Comparison of ENCODE assay signal across 8 cellular contexts in the genomic region with DNA sequence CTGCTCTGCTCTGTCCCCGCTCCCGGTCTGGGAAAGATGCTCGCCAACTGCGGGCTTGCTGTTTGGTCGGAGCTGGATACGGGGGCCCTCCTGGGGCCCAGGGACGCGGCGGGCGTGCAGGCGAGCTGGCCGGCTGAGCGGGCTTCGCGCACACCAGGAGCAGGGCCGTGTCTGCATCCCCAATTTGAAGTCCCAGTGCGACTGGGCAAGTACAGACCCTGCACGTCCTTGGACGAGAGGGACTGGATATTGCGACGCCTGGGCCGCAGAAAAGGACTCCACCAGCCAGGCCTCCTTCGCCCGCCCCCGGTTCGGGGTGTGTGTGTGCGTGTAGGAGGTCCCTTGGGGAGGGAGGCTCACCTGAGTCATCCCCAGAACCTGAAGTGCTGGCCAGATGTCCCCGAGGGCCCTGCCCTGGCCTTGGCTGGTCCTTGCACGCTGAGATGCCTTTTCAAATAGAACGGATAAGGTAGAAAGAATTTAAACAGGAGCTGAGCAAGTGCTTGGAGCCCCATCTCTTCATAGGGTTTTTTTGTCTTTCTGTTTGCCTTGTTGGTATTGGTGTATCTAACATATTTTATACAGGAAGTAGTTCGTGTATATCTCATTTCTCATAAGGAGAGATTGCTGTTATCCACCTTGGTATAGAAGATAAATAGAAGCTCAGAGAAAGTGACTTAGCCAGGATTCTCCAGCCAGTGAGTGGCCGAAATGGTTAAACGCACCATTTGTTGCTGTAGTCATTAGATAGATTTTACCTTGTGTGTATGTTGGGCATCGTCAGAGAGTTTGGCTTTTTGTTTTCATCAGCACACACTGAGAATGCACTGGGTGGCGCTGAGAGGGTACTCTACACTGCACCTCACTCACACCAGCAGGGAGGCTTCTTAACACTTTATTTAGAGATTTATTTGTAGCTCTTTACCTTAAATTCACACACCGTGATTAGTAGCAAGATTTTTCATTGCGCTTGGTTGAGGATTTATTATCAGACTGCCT. TPM values are rescaled to one million over a fixed set of nuclear protein-coding genes. Genes with fewer than 3 reads are reported as not detected.
DNase-seq lines count a peak whose midpoint lies in the region; ATAC-seq, FAIRE-seq and TF ChIP-seq lines count a peak whose summit lies in the region.

No MANE protein-coding gene starts in this region.

- H3K27ac Mint-ChIP-seq in astrocyte (ENCODE audit: unreplicated experiment), result peak overlapping the region; percentile 67

- H3K27ac ChIP-seq in Peyer's patch, result peak overlapping the region; percentile 85 to 99 (median 92)
- H3K27ac ChIP-seq in astrocyte (ENCODE audit: low read depth, low read length), result peak overlapping the region; percentile 83
- H3K27ac ChIP-seq in keratinocyte (ENCODE audit: control insufficient read depth, insufficient read depth, low read length), result peak overlapping the region; percentile 76

- no peak for DNase-seq in AG09309 (ENCODE audit: low read depth)
- DNase-seq in GM18507 (ENCODE audit: extremely low spot score, insufficient read length, low read depth), result peak; percentile 25
- DNase-seq in Peyer's patch, result peak; percentile 41 to 74 (median 71)
- peak; percentile 46 for DNase-seq in astrocyte (ENCODE audit: low read depth)
- DNase-seq in keratinocyte (ENCODE audit: low read depth, low spot score), result no peak
- peak; percentile 38 for DNase-seq in stimulated activated CD4-positive, alpha-beta T cell treated with anti-CD3 and anti-CD28 coated beads, Interleukin-4, amount 100 ng/mL, for 24 hours
- DNase-seq in NCI-H2227 treated with DMSO at 0.1 percent for 48 hours (lab: John Stamatoyannopoulos, UW), result no peak

- H3K4me1 ChIP-seq in Peyer's patch (peaks cover 0 to 38% (median 5%) of the 10 kb centered on the region in 4 donors), astrocyte (ENCODE audit: insufficient read depth, low read length) (peaks cover 25% of the 10 kb centered on the region), keratinocyte (ENCODE audit: control insufficient read depth, extremely low read depth, insufficient read depth, low read length) (peaks cover 26% of the 10 kb centered on the region)

- H3K27me3 ChIP-seq in Peyer's patch (no peaks in the 10 kb centered on the region), astrocyte (ENCODE audit: insufficient read depth, low read length) (no peaks in the 10 kb centered on the region), keratinocyte (ENCODE audit: control insufficient read depth, extremely low read depth, insufficient read depth, low read length) (no peaks in the 10 kb centered on the region)

- H3K4me2 ChIP-seq in astrocyte (ENCODE audit: low read length), result peak overlapping the region; percentile 91
- peak overlapping the region; percentile 84 for H3K4me2 ChIP-seq in keratinocyte (ENCODE audit: control insufficient read depth, extremely low read depth, insufficient read depth, low read depth, low read length)

- peak; percentile 35 for ATAC-seq in HG02970 (IDR thresholded peaks at IDR 0.05; ENCODE audit: low FRiP score, unreplicated experiment)

- H3K4me3 ChIP-seq in AG09309 (ENCODE audit: control insufficient read depth, low read depth, low read length) (peak overlapping the region; percentile 71), Peyer's patch (peak overlapping the region; percentile 76 to 99 (median 80)), astrocyte (ENCODE audit: insufficient read depth, low read depth, low read length) (peak overlapping the region; percentile 82), keratinocyte (ENCODE audit: control insufficient read depth in 2 of 3, extremely low read depth in 1 of 3, insufficient read depth in 2 of 3, low read depth in 1 of 3, low read length in 3 of 3) (peak overlapping the region; percentile 73 to 84 (median 73))

- H3K36me3 ChIP-seq in Peyer's patch (no peaks in the 10 kb centered on the region), astrocyte (ENCODE audit: insufficient read depth, low read length) (no peaks in the 10 kb centered on the region), keratinocyte (ENCODE audit: control insufficient read depth in 2 of 2, extremely low read depth in 1 of 2, insufficient read depth in 2 of 2, low read length in 2 of 2) (no peaks in the 10 kb centered on the region)

- H3K9ac ChIP-seq in astrocyte (ENCODE audit: low read length) (peak overlapping the region; percentile 94), keratinocyte (ENCODE audit: control insufficient read depth, extremely low read depth, insufficient read depth, low read length) (peak overlapping the region; percentile 87)

- peak in 1 of 2 donors; percentile 48 for TF ChIP-seq POLR2A in Peyer's patch (IDR thresholded peaks at IDR 0.05)

- H3K4me1 Mint-ChIP-seq in astrocyte (ENCODE audit: low read depth, unreplicated experiment), result peaks cover 14% of the 10 kb centered on the region

- peaks cover 7% of the 10 kb centered on the region for H3K9me3 Mint-ChIP-seq in astrocyte (ENCODE audit: unreplicated experiment)

- peak overlapping the region; percentile 91 for H3K4me3 Mint-ChIP-seq in astrocyte (ENCODE audit: unreplicated experiment)

- FAIRE-seq in GM18507 (lab: Jason Lieb, UNC) (peak; percentile 77), astrocyte (lab: Jason Lieb, UNC) (peak; percentile 63), keratinocyte (lab: Jason Lieb, UNC) (peak; percentile 67)

- H3K27me3 Mint-ChIP-seq in astrocyte (ENCODE audit: low read depth, unreplicated experiment), result peaks cover 4% of the 10 kb centered on the region

- H3K9me3 ChIP-seq in Peyer's patch (no peaks in the 10 kb centered on the region), astrocyte (ENCODE audit: insufficient read depth, low read depth, low read length) (no peaks in the 10 kb centered on the region), keratinocyte (ENCODE audit: control insufficient read depth, low read depth, low read length) (no peaks in the 10 kb centered on the region)

- no peak for TF ChIP-seq CTCF in AG09309 (IDR thresholded peaks at IDR 0.05; ENCODE audit: control insufficient read depth, insufficient read depth, low read depth, low read length, missing control alignments)
- TF ChIP-seq CTCF in Peyer's patch (IDR thresholded peaks at IDR 0.05), result peak in 2 of 6 experiments; percentile 21 to 28
- peak; percentile 7 for TF ChIP-seq CTCF in astrocyte (IDR thresholded peaks at IDR 0.05; ENCODE audit: insufficient read depth, low read depth, low read length)
- peak in 1 of 3 experiments; percentile 26 for TF ChIP-seq CTCF in keratinocyte (optimal IDR thresholded peaks at IDR 0.05 in 1 of 3, IDR thresholded peaks at IDR 0.05 in 1 of 3, conservative IDR thresholded peaks at IDR 0.05 in 1 of 3; ENCODE audit: extremely low read depth in 1 of 3, insufficient read depth in 2 of 3, low read length in 3 of 3)

- H4K20me1 ChIP-seq in astrocyte (ENCODE audit: insufficient read depth, low read length) (peaks cover 53% of the 10 kb centered on the region), keratinocyte (ENCODE audit: control insufficient read depth, extremely low read depth, insufficient read depth, low read length) (peaks cover 4% of the 10 kb centered on the region)

- H3K36me3 Mint-ChIP-seq in astrocyte (ENCODE audit: low read depth, unreplicated experiment), result peaks cover 3% of the 10 kb centered on the region

- H2AFZ ChIP-seq in astrocyte (ENCODE audit: low read depth, low read length) (peak overlapping the region; percentile 97), keratinocyte (ENCODE audit: control insufficient read depth, low read length) (peak overlapping the region; percentile 90)

- H3K9me1 ChIP-seq in keratinocyte (ENCODE audit: control insufficient read depth, extremely low read depth, insufficient read depth, low read length), result no peaks in the 10 kb centered on the region

- dilution Hi-C loops in keratinocyte (cut with MboI; ENCODE audit: extremely low pct_ligation_motif_present, low sequenced_read_pairs), result no loop called here

- H3K79me2 ChIP-seq in astrocyte (ENCODE audit: insufficient read depth, low read length) (peaks cover 64% of the 10 kb centered on the region), keratinocyte (ENCODE audit: control insufficient read depth, insufficient read depth, low read length) (peaks cover 56% of the 10 kb centered on the region)

RNA-seq across cellular contexts. Expression of gene NAXD, which starts 1.1 kb away (rescaled TPM):
- total RNA-seq in Peyer's patch (10 to 100 TPM; 27.1 to 43.2 (median 35.8) TPM), astrocyte (25.1 and 25.8 TPM in 2 replicates)
- polyA plus RNA-seq in keratinocyte, result 17.6 to 18.7 TPM (median 18.0 TPM) in 3 replicates
- polyA plus RNA-seq in keratinocyte (2011; ENCODE audit: low read depth), result 8.4 TPM
- 12.2 and 13.7 TPM in 2 replicates for polyA plus RNA-seq in keratinocyte (2011; cell fraction: cytosol; rRNA removed)
- 41.3 and 44.7 TPM in 2 replicates for polyA plus RNA-seq in keratinocyte (2011; cell fraction: nucleus; rRNA removed)
- polyA plus RNA-seq in keratinocyte (2012; ENCODE audit: low replicate concordance), result 15.6 and 23.1 TPM in 2 replicates
- 10.6 to 13.8 TPM (median 13.6 TPM) in 3 replicates for polyA minus RNA-seq in keratinocyte
- 8.6 TPM for polyA minus RNA-seq in keratinocyte (2011; cell fraction: cytosol; rRNA and poly(A)+ RNA removed)
- 8.1 and 11.6 TPM in 2 replicates for polyA minus RNA-seq in keratinocyte (2011; cell fraction: nucleus; rRNA and poly(A)+ RNA removed)

RNA-seq across cellular contexts. Expression of gene RAB20, which starts 54.9 kb away (rescaled TPM):
- total RNA-seq in Peyer's patch (10 to 100 TPM; 15.7 to 69.1 (median 62.2) TPM), astrocyte (2.1 and 2.6 TPM in 2 replicates)
- polyA plus RNA-seq in keratinocyte, result 3.7 to 4.3 TPM (median 4.1 TPM) in 3 replicates
- 0.17 TPM for polyA plus RNA-seq in keratinocyte (2011; ENCODE audit: low read depth)
- 3.4 and 5.1 TPM in 2 replicates for polyA plus RNA-seq in keratinocyte (2011; cell fraction: cytosol; rRNA removed)
- 3.4 and 3.8 TPM in 2 replicates for polyA plus RNA-seq in keratinocyte (2011; cell fraction: nucleus; rRNA removed)
- 1.1 and 4.8 TPM in 2 replicates for polyA plus RNA-seq in keratinocyte (2012; ENCODE audit: low replicate concordance)
- 1.1 to 2.1 TPM (median 1.2 TPM) in 3 replicates for polyA minus RNA-seq in keratinocyte
- 3.8 TPM for polyA minus RNA-seq in keratinocyte (2011; cell fraction: cytosol; rRNA and poly(A)+ RNA removed)
- 1.2 and 1.4 TPM in 2 replicates for polyA minus RNA-seq in keratinocyte (2011; cell fraction: nucleus; rRNA and poly(A)+ RNA removed)

Comparison
In these comparisons a context has a peak if more than half of its experiments do, and no peak if none do; other contexts are left out.
1. DNase-seq: peak in GM18507 (single experiment), Peyer's patch (3 of 3), astrocyte (single experiment) and stimulated activated CD4-positive, alpha-beta T cell treated with anti-CD3 and anti-CD28 coated beads, Interleukin-4, amount 100 ng/mL, for 24 hours (single experiment); none in AG09309 (single experiment), keratinocyte (single experiment) and NCI-H2227 treated with DMSO at 0.1 percent for 48 hours (single experiment).
2. Peak in every context shown above with its lines, with median percentiles within 50 percentile points of each other: H3K4me3 ChIP-seq and H3K27ac ChIP-seq.